ENCODE assay signal across 2 cellular contexts in the genomic region with DNA sequence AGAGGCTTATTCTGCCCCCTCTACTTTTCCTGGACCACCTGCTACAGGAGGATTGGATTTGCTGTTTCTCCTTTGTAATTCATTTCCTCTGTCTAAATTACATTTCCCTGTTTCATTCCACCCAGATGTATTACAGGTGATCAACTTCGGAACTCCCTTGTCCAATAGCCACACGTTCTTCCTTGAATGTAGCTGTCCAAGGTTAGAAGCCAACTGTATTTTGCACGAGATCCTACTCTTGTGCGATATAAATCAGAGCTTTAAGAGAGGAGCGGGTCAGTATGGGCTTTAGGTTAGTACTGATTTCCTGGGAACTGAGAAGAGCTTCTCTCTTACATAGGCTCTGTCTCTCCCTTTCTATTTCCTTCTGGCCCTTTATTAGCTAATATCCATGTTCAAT.
TF ChIP-seq lines count a peak whose summit lies in the region.

No MANE protein-coding gene starts in this region.

TF ChIP-seq in A549, 52 proteins besides CTCF, POLR2A, EP300 and RAD21 (continued from another document):
- TF ChIP-seq, protein P1, sequence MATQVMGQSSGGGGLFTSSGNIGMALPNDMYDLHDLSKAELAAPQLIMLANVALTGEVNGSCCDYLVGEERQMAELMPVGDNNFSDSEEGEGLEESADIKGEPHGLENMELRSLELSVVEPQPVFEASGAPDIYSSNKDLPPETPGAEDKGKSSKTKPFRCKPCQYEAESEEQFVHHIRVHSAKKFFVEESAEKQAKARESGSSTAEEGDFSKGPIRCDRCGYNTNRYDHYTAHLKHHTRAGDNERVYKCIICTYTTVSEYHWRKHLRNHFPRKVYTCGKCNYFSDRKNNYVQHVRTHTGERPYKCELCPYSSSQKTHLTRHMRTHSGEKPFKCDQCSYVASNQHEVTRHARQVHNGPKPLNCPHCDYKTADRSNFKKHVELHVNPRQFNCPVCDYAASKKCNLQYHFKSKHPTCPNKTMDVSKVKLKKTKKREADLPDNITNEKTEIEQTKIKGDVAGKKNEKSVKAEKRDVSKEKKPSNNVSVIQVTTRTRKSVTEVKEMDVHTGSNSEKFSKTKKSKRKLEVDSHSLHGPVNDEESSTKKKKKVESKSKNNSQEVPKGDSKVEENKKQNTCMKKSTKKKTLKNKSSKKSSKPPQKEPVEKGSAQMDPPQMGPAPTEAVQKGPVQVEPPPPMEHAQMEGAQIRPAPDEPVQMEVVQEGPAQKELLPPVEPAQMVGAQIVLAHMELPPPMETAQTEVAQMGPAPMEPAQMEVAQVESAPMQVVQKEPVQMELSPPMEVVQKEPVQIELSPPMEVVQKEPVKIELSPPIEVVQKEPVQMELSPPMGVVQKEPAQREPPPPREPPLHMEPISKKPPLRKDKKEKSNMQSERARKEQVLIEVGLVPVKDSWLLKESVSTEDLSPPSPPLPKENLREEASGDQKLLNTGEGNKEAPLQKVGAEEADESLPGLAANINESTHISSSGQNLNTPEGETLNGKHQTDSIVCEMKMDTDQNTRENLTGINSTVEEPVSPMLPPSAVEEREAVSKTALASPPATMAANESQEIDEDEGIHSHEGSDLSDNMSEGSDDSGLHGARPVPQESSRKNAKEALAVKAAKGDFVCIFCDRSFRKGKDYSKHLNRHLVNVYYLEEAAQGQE (IDR thresholded peaks at IDR 0.05) = peak; percentile 49; the same call in 1 of the 2 replicates

TF ChIP-seq in Ishikawa, 13 proteins besides CTCF, POLR2A, EP300 and RAD21 (continued from another document):
- TF ChIP-seq, protein P1 (IDR thresholded peaks at IDR 0.05; ENCODE audit: low read depth) = peak; percentile 69
